ENCODE assay signal across 25 cellular contexts in the genomic region with DNA sequence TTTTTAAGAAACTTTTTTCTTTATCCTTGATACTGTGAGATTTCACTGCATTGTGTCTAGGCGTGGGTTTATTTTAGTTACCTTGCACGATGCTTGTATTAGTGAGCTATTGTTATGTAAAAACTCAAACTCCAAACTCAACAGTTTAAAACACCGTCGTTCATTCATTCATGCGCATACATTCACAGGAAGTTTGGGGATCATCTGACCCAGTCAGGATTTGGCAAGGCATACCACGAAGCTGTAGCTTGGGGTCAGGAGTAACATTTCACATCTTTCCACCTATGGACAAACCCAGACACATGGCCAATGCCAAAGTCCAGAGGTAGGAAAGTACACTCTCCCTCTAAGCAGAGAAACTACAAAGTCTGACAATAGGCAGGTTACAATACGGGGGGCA.
"Had no signal": no experiment of that assay in that cellular context is flagged by ENCODE, and none has a peak within 500 bp of the region (broad histone marks: within the 10 kb centered on the region; RNA-seq: fewer than 3 reads in every experiment).

No MANE protein-coding gene starts in this region.

- H3K27me3 Mint-ChIP-seq: activated naive CD8-positive, alpha-beta T cell treated with anti-CD3 and anti-CD28 coated beads, Interleukin-2, amount 10 ng/mL, durations not matched to agents 7 days and 5 days had no signal

- H3K4me3 Mint-ChIP-seq: activated CD8-positive, alpha-beta T cell treated with anti-CD3 and anti-CD28 coated beads, Interleukin-2, amount 10 ng/mL, durations not matched to agents 7 days and 5 days; activated naive CD8-positive, alpha-beta T cell treated with anti-CD3 and anti-CD28 coated beads, Interleukin-2, amount 10 ng/mL, durations not matched to agents 7 days and 5 days had no signal

- H3K36me3 ChIP-seq: adrenal gland, SJSA1 had no signal

- H3K4me3 ChIP-seq: adrenal gland, SJSA1 had no signal

- H3K36me3 Mint-ChIP-seq: activated naive CD8-positive, alpha-beta T cell treated with anti-CD3 and anti-CD28 coated beads, Interleukin-2, amount 10 ng/mL, durations not matched to agents 7 days and 5 days had no signal

- H3K27ac Mint-ChIP-seq: activated CD8-positive, alpha-beta T cell treated with anti-CD3 and anti-CD28 coated beads, Interleukin-2, amount 10 ng/mL, durations not matched to agents 7 days and 5 days; activated naive CD8-positive, alpha-beta T cell treated with anti-CD3 and anti-CD28 coated beads, Interleukin-2, amount 10 ng/mL, durations not matched to agents 7 days and 5 days had no signal

- H3K27me3 ChIP-seq: adrenal gland, SJSA1 had no signal

- H3K4me1 Mint-ChIP-seq: activated naive CD8-positive, alpha-beta T cell treated with anti-CD3 and anti-CD28 coated beads, Interleukin-2, amount 10 ng/mL, durations not matched to agents 7 days and 5 days had no signal

- ATAC-seq: activated CD8-positive, alpha-beta T cell treated with anti-CD3 and anti-CD28 coated beads, Interleukin-2, amount 10 ng/mL, durations not matched to agents 7 days and 5 days; PC-3; SK-N-SH treated with all-trans-retinoic acid at 6 μM for 48 hours had no signal

- H3K4me1 ChIP-seq: adrenal gland, SJSA1 had no signal

- H3K9me3 Mint-ChIP-seq: activated naive CD8-positive, alpha-beta T cell treated with anti-CD3 and anti-CD28 coated beads, Interleukin-2, amount 10 ng/mL, durations not matched to agents 7 days and 5 days had no signal

- H3K27ac ChIP-seq: adrenal gland, SJSA1 had no signal

- DNase-seq: activated CD4-positive, alpha-beta T cell treated with anti-CD3 and anti-CD28 coated beads for 48 hours; activated CD4-positive, alpha-beta T cell treated with anti-CD3 and anti-CD28 coated beads, Interleukin-2, amount 50 U/mL, for 4 hours; activated CD4-positive, CD25-positive, alpha-beta regulatory T cell treated with anti-CD3 and anti-CD28 coated beads, Interleukin-2, amount 50 U/mL, for 72 hours; activated CD8-positive, alpha-beta memory T cell treated with anti-CD3 and anti-CD28 coated beads, Interleukin-2, amount 50 U/mL, for 48 hours; activated CD8-positive, alpha-beta T cell treated with anti-CD3 and anti-CD28 coated beads, Interleukin-2, amount 10 ng/mL, durations not matched to agents 7 days and 5 days; activated naive CD4-positive, alpha-beta T cell treated with anti-CD3 and anti-CD28 coated beads, Interleukin-2, amount 50 U/mL, for 16 hours; activated naive CD8-positive, alpha-beta T cell treated with anti-CD3 and anti-CD28 coated beads, Interleukin-2, amount 10 ng/mL, durations not matched to agents 7 days and 5 days; activated T-cell treated with anti-CD3 and anti-CD28 coated beads, Interleukin-2, amount 50 U/mL, for 1 hour; adrenal gland; anterior cingulate cortex; caudate nucleus; KG1; NCI-H1048; NCI-H146; NCI-H1930; NCI-H2107; NCI-H2171 treated with DMSO at 0.1 percent for 48 hours; NCI-H226; NCI-H526 treated with DMSO at 0.1 percent for 48 hours; NCI-H82; PC-3; SHP77; SW 1271 had no signal
